ENCODE assay signal across 29 cellular contexts in genomic region chr21:14143999-14144398, GRCh38.
"Had no signal": no experiment of that assay in that cellular context is flagged by ENCODE, and none has a peak within 500 bp of the region (broad histone marks: within the 10 kb centered on the region; RNA-seq: fewer than 3 reads in every experiment).

No MANE protein-coding gene starts in this region.

- H3K36me3 Mint-ChIP-seq: stimulated activated effector memory CD8-positive, alpha-beta T cell treated with anti-CD3 and anti-CD28 coated beads, Interleukin-12 subunit alpha, Interleukin-12 subunit beta, amount 100 ng/mL, for 72 hours; stimulated activated memory B cell treated with anti-CD40 and anti-IgM and Interleukin-4, amounts not matched to agents 10 μg/mL and 1 μg/mL and 100 μg/mL, for 72 hours; stimulated activated naive B cell treated with anti-CD40 and anti-IgM and Interleukin-4, amounts not matched to agents 10 μg/mL and 1 μg/mL and 100 μg/mL, for 72 hours; type B pancreatic cell had no signal

- H3K9me3 ChIP-seq: stomach, suprapubic skin, testis, thoracic aorta, thyroid gland, tibial artery, tibial nerve, transverse colon, upper lobe of left lung, upper lobe of right lung, uterus, vagina had no signal

- DNase-seq: stimulated activated CD4-positive, alpha-beta T cell treated with anti-CD3 and anti-CD28 coated beads, Interleukin-2, amount 100 ng/mL, for 48 hours; stimulated activated CD4-positive, alpha-beta T cell treated with anti-CD3 and anti-CD28 coated beads, Interleukin-4, amount 100 ng/mL, for 1 hour; stimulated activated CD4-positive, alpha-beta T cell treated with anti-CD3 and anti-CD28 coated beads, Interleukin-4, amount 100 ng/mL, for 24 hours; stimulated activated CD4-positive, alpha-beta T cell treated with anti-CD3 and anti-CD28 coated beads, Interleukin-4, amount 100 ng/mL, for 4 hours; stimulated activated CD8-positive, alpha-beta memory T cell treated with anti-CD3 and anti-CD28 coated beads, Interleukin-4, amount 100 ng/mL, for 48 hours; stimulated activated naive B cell treated with anti-CD40 and anti-IgM and Interleukin-4, amounts not matched to agents 10 μg/mL and 1 μg/mL and 100 μg/mL, for 72 hours; stimulated activated naive CD4-positive, alpha-beta T cell; stimulated activated naive CD4-positive, alpha-beta T cell treated with Interleukin-2 at 50 U/mL for 16 hours; stimulated activated naive CD8-positive, alpha-beta T cell treated with anti-CD3 and anti-CD28 coated beads, Interleukin-15, amount 100 ng/mL, for 72 hours; stimulated activated naive CD8-positive, alpha-beta T cell treated with anti-CD3 and anti-CD28 coated beads, Interleukin-15, Interleukin-2, amounts not matched to agents 100 U/mL and 50 U/mL, for 24 hours; stomach; substantia nigra; testis; thyroid gland; tibial artery; transverse colon; trophoblast cell; upper lobe of left lung; upper lobe of right lung; uterus had no signal

- H3K27ac ChIP-seq: stomach, suprapubic skin, testis, thoracic aorta, thyroid gland, tibial artery, tibial nerve, transverse colon, upper lobe of left lung, upper lobe of right lung, uterus, vagina had no signal

- H3K27ac Mint-ChIP-seq: stimulated activated effector memory CD8-positive, alpha-beta T cell treated with anti-CD3 and anti-CD28 coated beads, Interleukin-12 subunit alpha, Interleukin-12 subunit beta, amount 100 ng/mL, for 72 hours; stimulated activated memory B cell treated with anti-CD40 and anti-IgM and Interleukin-4, amounts not matched to agents 10 μg/mL and 1 μg/mL and 100 μg/mL, for 72 hours; stimulated activated naive B cell treated with anti-CD40 and anti-IgM and Interleukin-4, amounts not matched to agents 10 μg/mL and 1 μg/mL and 100 μg/mL, for 72 hours; stimulated activated naive CD8-positive, alpha-beta T cell treated with anti-CD3 and anti-CD28 coated beads, Interleukin-15, amount 100 ng/mL, for 72 hours; stimulated activated naive CD8-positive, alpha-beta T cell treated with anti-CD3 and anti-CD28 coated beads, Interleukin-15, Interleukin-2, amounts not matched to agents 100 ng/mL and 50 ng/mL, for 24 hours; type B pancreatic cell had no signal

- H3K4me3 Mint-ChIP-seq: stimulated activated effector memory CD8-positive, alpha-beta T cell treated with anti-CD3 and anti-CD28 coated beads, Interleukin-12 subunit alpha, Interleukin-12 subunit beta, amount 100 ng/mL, for 72 hours; stimulated activated memory B cell treated with anti-CD40 and anti-IgM and Interleukin-4, amounts not matched to agents 10 μg/mL and 1 μg/mL and 100 μg/mL, for 72 hours; stimulated activated naive B cell treated with anti-CD40 and anti-IgM and Interleukin-4, amounts not matched to agents 10 μg/mL and 1 μg/mL and 100 μg/mL, for 72 hours; stimulated activated naive CD8-positive, alpha-beta T cell treated with anti-CD3 and anti-CD28 coated beads, Interleukin-15, amount 100 ng/mL, for 72 hours; stimulated activated naive CD8-positive, alpha-beta T cell treated with anti-CD3 and anti-CD28 coated beads, Interleukin-15, Interleukin-2, amounts not matched to agents 100 ng/mL and 50 ng/mL, for 24 hours; type B pancreatic cell had no signal

- H3K27me3 Mint-ChIP-seq: stimulated activated naive CD8-positive, alpha-beta T cell treated with anti-CD3 and anti-CD28 coated beads, Interleukin-15, amount 100 ng/mL, for 72 hours; type B pancreatic cell had no signal

- H3K4me3 ChIP-seq: stomach, suprapubic skin, testis, thoracic aorta, thyroid gland, tibial artery, tibial nerve, transverse colon, upper lobe of left lung, upper lobe of right lung, uterus, vagina had no signal

- H3K4me1 Mint-ChIP-seq: stimulated activated effector memory CD8-positive, alpha-beta T cell treated with anti-CD3 and anti-CD28 coated beads, Interleukin-12 subunit alpha, Interleukin-12 subunit beta, amount 100 ng/mL, for 72 hours; stimulated activated memory B cell treated with anti-CD40 and anti-IgM and Interleukin-4, amounts not matched to agents 10 μg/mL and 1 μg/mL and 100 μg/mL, for 72 hours; stimulated activated naive B cell treated with anti-CD40 and anti-IgM and Interleukin-4, amounts not matched to agents 10 μg/mL and 1 μg/mL and 100 μg/mL, for 72 hours; stimulated activated naive CD8-positive, alpha-beta T cell treated with anti-CD3 and anti-CD28 coated beads, Interleukin-15, amount 100 ng/mL, for 72 hours had no signal

- H3K9me3 Mint-ChIP-seq: stimulated activated effector memory CD8-positive, alpha-beta T cell treated with anti-CD3 and anti-CD28 coated beads, Interleukin-12 subunit alpha, Interleukin-12 subunit beta, amount 100 ng/mL, for 72 hours; stimulated activated memory B cell treated with anti-CD40 and anti-IgM and Interleukin-4, amounts not matched to agents 10 μg/mL and 1 μg/mL and 100 μg/mL, for 72 hours; stimulated activated naive CD8-positive, alpha-beta T cell treated with anti-CD3 and anti-CD28 coated beads, Interleukin-15, amount 100 ng/mL, for 72 hours; stimulated activated naive CD8-positive, alpha-beta T cell treated with anti-CD3 and anti-CD28 coated beads, Interleukin-15, Interleukin-2, amounts not matched to agents 100 ng/mL and 50 ng/mL, for 24 hours; type B pancreatic cell had no signal

- FAIRE-seq: urothelium cell line had no signal

- ATAC-seq: stimulated activated effector memory CD8-positive, alpha-beta T cell treated with anti-CD3 and anti-CD28 coated beads, Interleukin-12 subunit alpha, Interleukin-12 subunit beta, amount 100 ng/mL, for 72 hours; stimulated activated memory B cell treated with anti-CD40 and anti-IgM and Interleukin-4, amounts not matched to agents 10 μg/mL and 1 μg/mL and 100 μg/mL, for 72 hours; stimulated activated naive B cell treated with anti-CD40 and anti-IgM and Interleukin-4, amounts not matched to agents 10 μg/mL and 1 μg/mL and 100 μg/mL, for 72 hours; stimulated activated naive CD8-positive, alpha-beta T cell treated with anti-CD3 and anti-CD28 coated beads, Interleukin-15, amount 100 ng/mL, for 72 hours; stimulated activated naive CD8-positive, alpha-beta T cell treated with anti-CD3 and anti-CD28 coated beads, Interleukin-15, Interleukin-2, amounts not matched to agents 100 U/mL and 50 U/mL, for 24 hours; upper lobe of right lung had no signal

- H3K4me1 ChIP-seq: stomach, suprapubic skin, testis, thyroid gland, tibial artery, tibial nerve, transverse colon, upper lobe of left lung, upper lobe of right lung, uterus, vagina had no signal

- H3K36me3 ChIP-seq: stomach, suprapubic skin, thoracic aorta, thyroid gland, tibial artery, tibial nerve, transverse colon, upper lobe of left lung, upper lobe of right lung, uterus, vagina had no signal

- H3K27me3 ChIP-seq: stomach, suprapubic skin, testis, thyroid gland, tibial artery, tibial nerve, transverse colon, upper lobe of left lung, upper lobe of right lung, uterus, vagina had no signal
